Comparison of ENCODE assay signal across 8 cellular contexts in genomic region chr3:149813367-149814281, GRCh38. TPM values are rescaled to one million over a fixed set of nuclear protein-coding genes. Genes with fewer than 3 reads are reported as not detected.
DNase-seq lines count a peak whose midpoint lies in the region; ATAC-seq and TF ChIP-seq lines count a peak whose summit lies in the region.

No MANE protein-coding gene starts in this region.

- H3K9me3 ChIP-seq in BLaER1 (peaks cover 3% of the 10 kb centered on the region; the same call in 1 of the 2 replicates), iPS-18c (ENCODE audit: control insufficient read depth, insufficient read depth, low read length) (no peaks in the 10 kb centered on the region), sigmoid colon (no peaks in the 10 kb centered on the region)

- H3K36me3 ChIP-seq in BLaER1 (peaks cover 3% of the 10 kb centered on the region; the same call in 1 of the 2 replicates), brain microvascular endothelial cell (replicated peaks) (no peaks in the 10 kb centered on the region), sigmoid colon (no peaks in the 10 kb centered on the region)

- H3K4me2 ChIP-seq in BLaER1: peak overlapping the region; percentile 94

- H4K20me1 ChIP-seq in BLaER1: peaks cover 50% of the 10 kb centered on the region

- peak overlapping the region; percentile 89 for H3K4me3 ChIP-seq in BLaER1
- peak overlapping the region; percentile 90 for H3K4me3 ChIP-seq in brain microvascular endothelial cell (ENCODE audit: low read depth, low read length)
- peak overlapping the region; percentile 72 for H3K4me3 ChIP-seq in iPS-18c (ENCODE audit: insufficient read depth, low read depth, low read length)
- peak overlapping the region; percentile 66 to 75 (median 70) for H3K4me3 ChIP-seq in sigmoid colon

- WGBS in sigmoid colon, 2 donors: 0% methylated on average over 29 of the region's 29 CpGs

- H3K27ac ChIP-seq in BLaER1 (peak overlapping the region; percentile 92), brain microvascular endothelial cell (peak overlapping the region; percentile 89), sigmoid colon (peak overlapping the region; percentile 97 to 99 (median 97))

- in situ Hi-C loops in brain microvascular endothelial cell (cut with HindIII; ENCODE audit: low pct_ligation_motif_present, low sequenced_read_pairs): no loop called here

- TF ChIP-seq CTCF in brain microvascular endothelial cell (IDR thresholded peaks at IDR 0.05; ENCODE audit: low read depth, low read length, missing control alignments): no peak
- no peak for TF ChIP-seq CTCF in sigmoid colon (IDR thresholded peaks at IDR 0.05)

- no peak for TF ChIP-seq POLR2A in sigmoid colon (IDR thresholded peaks at IDR 0.05)

- no peaks in the 10 kb centered on the region for H3K27me3 ChIP-seq in BLaER1
- H3K27me3 ChIP-seq in brain microvascular endothelial cell (replicated peaks): no peaks in the 10 kb centered on the region
- no peaks in the 10 kb centered on the region for H3K27me3 ChIP-seq in sigmoid colon

- H3K4me1 ChIP-seq in BLaER1 (peaks cover 32% of the 10 kb centered on the region), sigmoid colon (peaks cover 0 to 57% (median 47%) of the 10 kb centered on the region in 4 donors)

- DNase-seq in brain microvascular endothelial cell: peak; percentile 42
- DNase-seq in sigmoid colon: peak; percentile 61
- DNase-seq in NK-92 (lab: John Stamatoyannopoulos, UW; ENCODE audit: unreplicated experiment): no peak

- H3K9ac ChIP-seq in BLaER1: peak overlapping the region; percentile 89

- ATAC-seq in GM18870 (IDR thresholded peaks at IDR 0.05; ENCODE audit: unreplicated experiment) (peak; percentile 14), HG03108 (IDR thresholded peaks at IDR 0.05; ENCODE audit: unreplicated experiment) (peak; percentile 11)

- intact Hi-C loops in sigmoid colon (cut with DNase I): loop anchor here (5.0 kb wide), 4 partner anchors 61 to 861 kb away; partner anchors contain the start of genes COMMD2 and WWTR1

- no peak for TF ChIP-seq EP300 in sigmoid colon (IDR thresholded peaks at IDR 0.05)

TF ChIP-seq in PFSK-1, 5 proteins besides CTCF, POLR2A, EP300 and RAD21:
- TF ChIP-seq REST (IDR thresholded peaks at IDR 0.05; ENCODE audit: insufficient read depth in 1 of 2, low read depth in 2 of 2, low read length in 2 of 2) (peak; percentile 78 to 91), POLR2AphosphoS5 (IDR thresholded peaks at IDR 0.05; ENCODE audit: low read depth, low read length) (no peak), FOXP2 (optimal IDR thresholded peaks at IDR 0.05; ENCODE audit: borderline replicate concordance, extremely low read depth, extremely low read length, insufficient read depth) (no peak), TAF1 (IDR thresholded peaks at IDR 0.05; ENCODE audit: borderline replicate concordance, insufficient read depth, low read length) (no peak), SIN3A (IDR thresholded peaks at IDR 0.05; ENCODE audit: borderline replicate concordance, insufficient read depth, low read length) (peak; percentile 12; the same call in 1 of the 2 replicates)

RNA-seq across cellular contexts. Expression of gene RNF13, which starts 0.6 kb away (rescaled TPM):
- polyA plus RNA-seq in PFSK-1 (2012; ENCODE audit: insufficient read length, low read depth): 19.8 TPM
- total RNA-seq in sigmoid colon: 100 to 1,000 TPM in 2 of 4 donors, 10 to 100 TPM in 2; 78.3 to 110 (median 94.1) TPM
- polyA plus RNA-seq in sigmoid colon: 10 to 100 TPM; 15.6 to 34.4 (median 19.0) TPM

RNA-seq across cellular contexts. Expression of gene ANKUB1, which starts 21.3 kb away (rescaled TPM):
- polyA plus RNA-seq in PFSK-1 (2012; ENCODE audit: insufficient read length, low read depth): not detected
- not detected for total RNA-seq in sigmoid colon
- polyA plus RNA-seq in sigmoid colon: not detected
